22 cellular contexts compared by ENCODE assay signal in the genomic region with DNA sequence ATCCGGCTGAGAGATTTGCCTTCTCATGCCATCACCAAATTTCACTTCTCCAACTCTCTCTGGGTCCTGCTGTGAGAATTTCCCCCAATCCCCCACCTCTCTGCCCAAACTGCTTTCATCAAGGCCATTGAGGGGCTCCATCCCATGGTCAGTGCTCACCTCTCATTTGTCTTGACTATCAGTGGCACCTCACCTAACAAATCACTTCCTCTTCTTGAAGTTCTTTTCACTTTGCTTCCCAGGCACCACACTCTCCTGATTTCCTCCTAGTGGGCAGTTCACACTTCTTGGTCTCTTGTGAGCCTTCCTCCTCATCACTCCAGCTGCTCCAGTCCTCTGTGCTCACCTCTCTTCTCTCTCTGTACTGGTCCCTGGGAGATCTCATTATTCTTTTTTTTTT.
DNase-seq lines count a peak whose midpoint lies in the region; ATAC-seq, FAIRE-seq and TF ChIP-seq lines count a peak whose summit lies in the region.
"Had no signal": no experiment of that assay in that cellular context is flagged by ENCODE, and none has a peak within 500 bp of the region (broad histone marks: within the 10 kb centered on the region; RNA-seq: fewer than 3 reads in every experiment).

No MANE protein-coding gene starts in this region.

- no peaks in the 10 kb centered on the region for H3K79me2 ChIP-seq in GM12878 (ENCODE audit: control insufficient read depth, insufficient read depth, low read length)

- H3K27me3 ChIP-seq in GM12878 (replicated peaks in 1 of 2; ENCODE audit: control insufficient read depth in 2 of 2, insufficient read depth in 2 of 2, low read length in 1 of 2), result no peaks in the 10 kb centered on the region
- H3K27me3 ChIP-seq: BLaER1 treated with 17β-estradiol and CSF1 and Interleukin-3, amounts not matched to agents 10 nM and 100 nM had no signal

- POLR2A ChIA-PET in GM12878 (lab: Charles Lee), result no interaction called here

- CTCF ChIA-PET in GM12878 (lab: Yijun Ruan, JAX), result no interaction called here

- no TSS peak for BruUV-seq in GM12878 (replicated peaks; lab: Mats Ljungman, UMichigan)

- TF ChIP-seq POLR2A in GM12878 (IDR thresholded peaks at IDR 0.05; ENCODE audit: low read depth, low read length), result no peak

- no peaks in the 10 kb centered on the region for H3K36me3 Mint-ChIP-seq in activated CD4-positive, alpha-beta T cell treated with anti-CD3 and anti-CD28 coated beads, Interleukin-2, amount 10 ng/mL, durations not matched to agents 24 days and 14 days (ENCODE audit: low read depth)
- H3K36me3 Mint-ChIP-seq in endothelial cell (ENCODE audit: low read depth, unreplicated experiment) (peaks cover 9% of the 10 kb centered on the region), progenitor cell of endocrine pancreas (ENCODE audit: insufficient read depth) (peaks cover 5% of the 10 kb centered on the region)
- H3K36me3 Mint-ChIP-seq: CD8-positive, alpha-beta T cell had no signal

- H3K4me1 Mint-ChIP-seq in activated CD4-positive, alpha-beta T cell treated with anti-CD3 and anti-CD28 coated beads, Interleukin-2, amount 10 ng/mL, durations not matched to agents 24 days and 14 days, result no peaks in the 10 kb centered on the region
- H3K4me1 Mint-ChIP-seq in endothelial cell (ENCODE audit: unreplicated experiment), result peaks cover 4% of the 10 kb centered on the region
- H3K4me1 Mint-ChIP-seq in progenitor cell of endocrine pancreas (ENCODE audit: low read depth), result peaks cover 3% of the 10 kb centered on the region

- H3K4me3 ChIP-seq in GM12878, result no peak overlapping the region
- H3K4me3 ChIP-seq: A549; BLaER1 treated with 17β-estradiol and CSF1 and Interleukin-3, amounts not matched to agents 10 nM and 100 nM had no signal

- in situ Hi-C loops in GM12878 (cut with MboI), result no loop called here

- H3K27ac Mint-ChIP-seq in activated CD4-positive, alpha-beta T cell treated with anti-CD3 and anti-CD28 coated beads, Interleukin-2, amount 10 ng/mL, durations not matched to agents 24 days and 14 days, result no peak overlapping the region
- H3K27ac Mint-ChIP-seq in endothelial cell (ENCODE audit: unreplicated experiment) (peak overlapping the region; percentile 3), progenitor cell of endocrine pancreas (peak overlapping the region; percentile 30)
- H3K27ac Mint-ChIP-seq: B cell; CD4-positive, alpha-beta T cell; CD8-positive, alpha-beta T cell had no signal

- H3K9me3 ChIP-seq in GM12878 (replicated peaks; ENCODE audit: control insufficient read depth, insufficient read depth, low read length), result no peaks in the 10 kb centered on the region; the same call in 2 of the 3 replicates

- no peak overlapping the region for H3K4me3 Mint-ChIP-seq in activated CD4-positive, alpha-beta T cell treated with anti-CD3 and anti-CD28 coated beads, Interleukin-2, amount 10 ng/mL, durations not matched to agents 24 days and 14 days
- H3K4me3 Mint-ChIP-seq in endothelial cell (ENCODE audit: unreplicated experiment) (no peak overlapping the region), progenitor cell of endocrine pancreas (ENCODE audit: low read depth) (no peak overlapping the region)
- H3K4me3 Mint-ChIP-seq: B cell; CD4-positive, alpha-beta T cell; CD8-positive, alpha-beta T cell had no signal

- 70% methylated on average over 1 of the region's 1 CpG for WGBS in GM12878 (ENCODE audit: insufficient coverage, insufficient replicate concordance, low lambda C conversion rate, missing lambda C conversion rate)

- H3K27ac ChIP-seq in GM12878 (ENCODE audit: control insufficient read depth, insufficient read depth), result no peak overlapping the region
- H3K27ac ChIP-seq: 22Rv1; A549; BLaER1 treated with 17β-estradiol and CSF1 and Interleukin-3, amounts not matched to agents 10 nM and 100 nM; C4-2B had no signal

- H2AFZ ChIP-seq in GM12878 (ENCODE audit: control insufficient read depth, low read depth, low read length), result no peak overlapping the region

- no peak for TF ChIP-seq EP300 in GM12878 (IDR thresholded peaks at IDR 0.05; ENCODE audit: borderline replicate concordance in 1 of 2, control insufficient read depth in 1 of 2, low read depth in 2 of 2, low read length in 2 of 2)

- DNase-seq in activated CD4-positive, alpha-beta T cell treated with anti-CD3 and anti-CD28 coated beads, Interleukin-2, amount 10 ng/mL, durations not matched to agents 24 days and 14 days, result peak; percentile 40
- DNase-seq in activated CD4-positive, alpha-beta T cell treated with anti-CD3 and anti-CD28 coated beads for 1 hour, result no peak
- DNase-seq in GM12878 (ENCODE audit: low read depth, low spot score), result no peak
- no peak for DNase-seq in endothelial cell (ENCODE audit: low spot score)
- DNase-seq in progenitor cell of endocrine pancreas (ENCODE audit: low spot score, unreplicated experiment), result no peak
- no peak for DNase-seq in NCI-H1694 (lab: John Stamatoyannopoulos, UW)
- DNase-seq in activated naive CD4-positive, alpha-beta T cell treated with Interleukin-2 at 50 U/mL for 16 hours, result no peak
- DNase-seq: AML-193; Caco-2; Calu3; CD4-positive, alpha-beta T cell; CD8-positive, alpha-beta T cell; DMS79 treated with DMSO at 0.1 percent for 48 hours; GF-D8 had no signal

- no peak overlapping the region for H3K4me2 ChIP-seq in GM12878 (ENCODE audit: control insufficient read depth, insufficient read depth)
- H3K4me2 ChIP-seq: A549; BLaER1 treated with 17β-estradiol and CSF1 and Interleukin-3, amounts not matched to agents 10 nM and 100 nM had no signal

- RAD21 ChIA-PET in GM12878 (lab: Charles Lee; ENCODE audit: unreplicated experiment), result no interaction called here

- no peaks in the 10 kb centered on the region for H3K36me3 ChIP-seq in GM12878 (ENCODE audit: control insufficient read depth in 2 of 2, insufficient read depth in 2 of 2, low read length in 1 of 2)
- H3K36me3 ChIP-seq: BLaER1 treated with 17β-estradiol and CSF1 and Interleukin-3, amounts not matched to agents 10 nM and 100 nM had no signal

- no peak overlapping the region for H3K9ac ChIP-seq in GM12878 (ENCODE audit: control insufficient read depth, insufficient read depth, low read length)
- H3K9ac ChIP-seq: BLaER1 treated with 17β-estradiol and CSF1 and Interleukin-3, amounts not matched to agents 10 nM and 100 nM had no signal

- ATAC-seq in GM12878, result no peak
- ATAC-seq in GM21529 (IDR thresholded peaks at IDR 0.05; ENCODE audit: unreplicated experiment), result no peak
- ATAC-seq: A549; CD8-positive, alpha-beta T cell had no signal

- no peaks in the 10 kb centered on the region for H4K20me1 ChIP-seq in GM12878 (ENCODE audit: control insufficient read depth, insufficient read depth)
- H4K20me1 ChIP-seq: BLaER1 treated with 17β-estradiol and CSF1 and Interleukin-3, amounts not matched to agents 10 nM and 100 nM had no signal

- no peak for TF ChIP-seq RAD21 in GM12878 (IDR thresholded peaks at IDR 0.05; ENCODE audit: insufficient read depth, low read depth, low read length)

- H3K4me1 ChIP-seq in GM12878 (ENCODE audit: control insufficient read depth, insufficient read depth, low read length), result no peaks in the 10 kb centered on the region
- H3K4me1 ChIP-seq: A549; BLaER1 treated with 17β-estradiol and CSF1 and Interleukin-3, amounts not matched to agents 10 nM and 100 nM; Caco-2 had no signal

- H3K27me3 Mint-ChIP-seq in activated CD4-positive, alpha-beta T cell treated with anti-CD3 and anti-CD28 coated beads, Interleukin-2, amount 10 ng/mL, durations not matched to agents 24 days and 14 days, result peaks cover 11% of the 10 kb centered on the region
- H3K27me3 Mint-ChIP-seq in endothelial cell (ENCODE audit: unreplicated experiment), result peaks cover 6% of the 10 kb centered on the region
- H3K27me3 Mint-ChIP-seq in progenitor cell of endocrine pancreas, result peaks cover 4% of the 10 kb centered on the region

- no peak for FAIRE-seq in GM12878 (lab: Jason Lieb, UNC)
- FAIRE-seq: A549, D721Med, G401.6 had no signal

- H3K9me3 Mint-ChIP-seq in activated CD4-positive, alpha-beta T cell treated with anti-CD3 and anti-CD28 coated beads, Interleukin-2, amount 10 ng/mL, durations not matched to agents 24 days and 14 days, result peaks cover 7% of the 10 kb centered on the region
- H3K9me3 Mint-ChIP-seq in endothelial cell (ENCODE audit: unreplicated experiment) (no peaks in the 10 kb centered on the region), progenitor cell of endocrine pancreas (ENCODE audit: low read depth) (peaks cover 14% of the 10 kb centered on the region)

- SMC1A ChIA-PET in GM12878 (lab: Charles Lee; ENCODE audit: uncharacterized antibody, unreplicated experiment), result no interaction called here

- intact Hi-C loops in activated CD4-positive, alpha-beta T cell treated with anti-CD3 and anti-CD28 coated beads, Interleukin-2, amount 10 ng/mL, durations not matched to agents 24 days and 14 days (cut with micrococcal nuclease), result no loop called here
- intact Hi-C loops in GM12878 (cut with micrococcal nuclease; ENCODE audit: unreplicated experiment), result no loop called here

- TF ChIP-seq CTCF in GM12878 (IDR thresholded peaks at IDR 0.05 in 2 of 3, conservative IDR thresholded peaks at IDR 0.05 in 1 of 3; ENCODE audit: control insufficient read depth in 2 of 3, extremely low read depth in 1 of 3, insufficient read depth in 1 of 3, low read depth in 3 of 3, low read length in 3 of 3) (no peak), endothelial cell (IDR thresholded peaks at IDR 0.05; ENCODE audit: unreplicated experiment) (no peak), progenitor cell of endocrine pancreas (IDR thresholded peaks at IDR 0.05; ENCODE audit: unreplicated experiment) (no peak)
